19 cellular contexts compared by ENCODE assay signal in the genomic region with DNA sequence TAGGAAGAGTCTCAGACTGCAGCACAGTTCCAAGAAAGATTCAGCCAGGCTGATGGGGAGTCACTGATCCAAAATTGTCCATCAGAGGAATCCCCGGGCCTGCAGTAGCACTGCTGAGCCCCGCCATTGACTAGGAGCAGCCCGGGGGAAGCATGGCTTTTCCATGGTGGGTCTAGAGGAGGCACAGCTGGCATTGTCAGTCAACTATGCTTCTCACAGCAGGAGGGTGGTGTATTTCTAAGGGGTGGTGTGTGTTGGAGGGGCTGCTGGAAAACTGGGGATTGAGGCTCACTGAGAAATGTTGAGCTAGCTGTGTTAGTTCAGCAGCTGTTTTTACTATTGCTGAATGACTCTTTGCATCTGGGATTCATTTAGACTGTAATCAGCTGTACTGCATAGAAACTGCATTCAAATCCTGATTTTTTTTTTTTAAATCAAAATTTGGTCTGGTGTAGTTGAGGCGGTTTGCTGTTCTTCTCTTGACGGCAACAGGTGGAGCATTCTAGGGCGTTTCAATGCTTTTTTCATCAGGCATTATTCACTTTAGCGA. TPM values are rescaled to one million over a fixed set of nuclear protein-coding genes. Genes with fewer than 3 reads are reported as not detected.
A peak's percentile ranks its signal among the peaks of the same experiment; 100 is the strongest.
DNase-seq lines count a peak whose midpoint lies in the region; ATAC-seq and TF ChIP-seq lines count a peak whose summit lies in the region.
"Had no signal": no experiment of that assay in that cellular context is flagged by ENCODE, and none has a peak within 500 bp of the region (broad histone marks: within the 10 kb centered on the region; RNA-seq: fewer than 3 reads in every experiment).

No MANE protein-coding gene starts in this region.

- H3K9me2 ChIP-seq in SK-N-SH = no peaks in the 10 kb centered on the region
- no peaks in the 10 kb centered on the region for H3K9me2 ChIP-seq in hepatocyte (replicated peaks; ENCODE audit: insufficient read depth)

- peaks cover 47% of the 10 kb centered on the region for H3K4me1 Mint-ChIP-seq in type B pancreatic cell (ENCODE audit: unreplicated experiment)

- H3K9me3 Mint-ChIP-seq in type B pancreatic cell = peaks cover 4% of the 10 kb centered on the region

- ATAC-seq in SK-N-SH treated with all-trans-retinoic acid at 6 μM for 48 hours = no peak
- ATAC-seq: Panc1, Right ventricle myocardium inferior had no signal

- H4K20me1 ChIP-seq in SK-N-SH (ENCODE audit: insufficient read depth) (no peaks in the 10 kb centered on the region), hepatocyte (ENCODE audit: insufficient read depth, poor library complexity, severe bottlenecking) (peaks cover 7% of the 10 kb centered on the region)

- H3K9ac ChIP-seq in SK-N-SH = no peak overlapping the region
- H3K9ac ChIP-seq in SK-N-MC (ENCODE audit: insufficient read length) = no peak overlapping the region

- POLR2A ChIA-PET in SK-N-SH (lab: Yijun Ruan, JAX) = interaction anchor here (0.6 kb wide), 1 partner anchor 103 kb away, joined by 4 read pairs; no protein-coding TSS in a partner anchor

- no peak overlapping the region for H3K4me3 ChIP-seq in SK-N-SH (ENCODE audit: low read depth in 2 of 2, low read length in 1 of 2)
- H3K4me3 ChIP-seq in SK-N-MC = 0 out of 2 replicates have a peak overlapping the region, but pooled peaks have one; percentile 7
- H3K4me3 ChIP-seq in hepatocyte = no peak overlapping the region
- no peak overlapping the region for H3K4me3 ChIP-seq in brain microvascular endothelial cell (ENCODE audit: low read depth, low read length)
- H3K4me3 ChIP-seq: MG63 had no signal

- no peak overlapping the region; a peak in 1 of 4 replicates for H3K27ac ChIP-seq in SK-N-SH (ENCODE audit: low read depth in 2 of 2, low read length in 1 of 2)
- peak overlapping the region; percentile 96; the same call in 1 of the 2 replicates for H3K27ac ChIP-seq in SK-N-MC
- peak overlapping the region; percentile 52 for H3K27ac ChIP-seq in hepatocyte
- H3K27ac ChIP-seq in brain microvascular endothelial cell = no peak overlapping the region
- H3K27ac ChIP-seq: 22Rv1, C4-2B had no signal

- H3K4me1 ChIP-seq in SK-N-SH (ENCODE audit: control insufficient read depth in 1 of 2, insufficient read depth in 2 of 2, low read depth in 1 of 2, low read length in 1 of 2) (peaks cover 16 to 22% of the 10 kb centered on the region in 2 experiments; a peak in 3 of 4 replicates), hepatocyte (ENCODE audit: insufficient read depth) (peaks cover 18% of the 10 kb centered on the region)

- H3K27me3 Mint-ChIP-seq in type B pancreatic cell = no peaks in the 10 kb centered on the region

- peaks cover 0 to 18% of the 10 kb centered on the region in 2 experiments for H3K36me3 ChIP-seq in SK-N-SH (replicated peaks in 1 of 2; ENCODE audit: control insufficient read depth in 1 of 2, insufficient read depth in 2 of 2, low read length in 1 of 2)
- H3K36me3 ChIP-seq in SK-N-MC (ENCODE audit: insufficient read depth, low read length) = peaks cover 35% of the 10 kb centered on the region
- no peaks in the 10 kb centered on the region for H3K36me3 ChIP-seq in hepatocyte (replicated peaks; ENCODE audit: insufficient read depth, low read depth)
- peaks cover 2% of the 10 kb centered on the region for H3K36me3 ChIP-seq in brain microvascular endothelial cell (replicated peaks)

- TF ChIP-seq CTCF in SK-N-SH (IDR thresholded peaks at IDR 0.05) = no peak
- no peak for TF ChIP-seq CTCF in hepatocyte (IDR thresholded peaks at IDR 0.05; ENCODE audit: poor library complexity)
- no peak for TF ChIP-seq CTCF in type B pancreatic cell (conservative IDR thresholded peaks at IDR 0.05)
- no peak for TF ChIP-seq CTCF in brain microvascular endothelial cell (IDR thresholded peaks at IDR 0.05; ENCODE audit: low read depth, low read length, missing control alignments)

- H3K36me3 Mint-ChIP-seq in type B pancreatic cell = peaks cover 41% of the 10 kb centered on the region

- H3K27ac Mint-ChIP-seq in type B pancreatic cell = peak overlapping the region; percentile 57

- no peak for TF ChIP-seq RAD21 in SK-N-SH (IDR thresholded peaks at IDR 0.05; ENCODE audit: low read length)

- CTCF ChIA-PET in SK-N-SH (lab: Yijun Ruan, JAX) = interaction anchor here (0.7 to 0.9 kb wide), 2 partner anchors 10 to 28 kb away, joined by 3 to 5 read pairs; no protein-coding TSS in a partner anchor

- no peak overlapping the region for H2AFZ ChIP-seq in SK-N-SH (ENCODE audit: low read depth)
- H2AFZ ChIP-seq in hepatocyte = no peak overlapping the region

- TF ChIP-seq EP300 in SK-N-SH (IDR thresholded peaks at IDR 0.05; ENCODE audit: borderline replicate concordance in 1 of 2, low read depth in 1 of 2, low read length in 1 of 2) = no peak

- no peaks in the 10 kb centered on the region for H3K9me3 ChIP-seq in SK-N-SH
- H3K9me3 ChIP-seq in SK-N-MC (ENCODE audit: low read depth, low read length) = no peaks in the 10 kb centered on the region
- no peaks in the 10 kb centered on the region for H3K9me3 ChIP-seq in hepatocyte (ENCODE audit: low read depth)
- H3K9me3 ChIP-seq: MG63 had no signal

- H3K79me2 ChIP-seq in SK-N-SH (ENCODE audit: insufficient read depth) (peaks cover 97% of the 10 kb centered on the region), hepatocyte (peaks cover 64% of the 10 kb centered on the region)

- H3K4me2 ChIP-seq in SK-N-SH (no peak overlapping the region), hepatocyte (peak overlapping the region; percentile 24)

- in situ Hi-C loops in brain microvascular endothelial cell (cut with HindIII; ENCODE audit: low pct_ligation_motif_present, low sequenced_read_pairs) = no loop called here

- H3K27me3 ChIP-seq in SK-N-SH (ENCODE audit: insufficient read depth) = no peaks in the 10 kb centered on the region
- H3K27me3 ChIP-seq in hepatocyte = no peaks in the 10 kb centered on the region
- no peaks in the 10 kb centered on the region for H3K27me3 ChIP-seq in brain microvascular endothelial cell (replicated peaks)
- H3K27me3 ChIP-seq: MG63 had no signal

- no peak overlapping the region for H3K4me3 Mint-ChIP-seq in type B pancreatic cell

- peak; percentile 34 for DNase-seq in SK-N-SH
- DNase-seq in SK-N-MC (ENCODE audit: low read depth, low spot score) = no peak
- no peak for DNase-seq in hepatocyte (ENCODE audit: low spot score)
- no peak for DNase-seq in type B pancreatic cell (ENCODE audit: extremely low spot score, unreplicated experiment)
- DNase-seq in SW480 (ENCODE audit: low spot score) = no peak
- DNase-seq in kidney tubule cell (ENCODE audit: low spot score) = no peak
- no peak for DNase-seq in brain microvascular endothelial cell
- DNase-seq: DMS79, KG1, MG63, NCI-H1105, NCI-H1694 treated with DMSO at 0.1 percent for 48 hours, NCI-H446 treated with DMSO at 0.1 percent for 48 hours, NCI-H774 had no signal

- no peaks in the 10 kb centered on the region for H3F3A ChIP-seq in SK-N-SH (replicated peaks; ENCODE audit: insufficient read depth)

- WGBS in SK-N-SH (ENCODE audit: low lambda C conversion rate) = 96% methylated on average over 6 of the region's 7 CpGs
- WGBS in hepatocyte (ENCODE audit: low lambda C conversion rate, missing lambda C conversion rate) = 96% methylated on average over 7 of the region's 7 CpGs

TF ChIP-seq in SK-N-SH, 30 proteins besides CTCF, POLR2A, EP300 and RAD21:
- TF ChIP-seq TCF12 (IDR thresholded peaks at IDR 0.05) (no peak), CHD2 (IDR thresholded peaks at IDR 0.05; ENCODE audit: low read length, partially characterized antibody) (peak; percentile 25), GATA2 (CRISPR knock-in tag; IDR thresholded peaks at IDR 0.05) (no peak), RCOR1 (IDR thresholded peaks at IDR 0.05; ENCODE audit: low read length) (0 out of 2 replicates have a peak, but pooled peaks have one; percentile 18)

TF ChIP-seq in SK-N-SH treated with all-trans-retinoic acid at 6 μM for 48 hours, 23 proteins besides CTCF, POLR2A, EP300 and RAD21 (continues in another document):
- TF ChIP-seq, protein P1, sequence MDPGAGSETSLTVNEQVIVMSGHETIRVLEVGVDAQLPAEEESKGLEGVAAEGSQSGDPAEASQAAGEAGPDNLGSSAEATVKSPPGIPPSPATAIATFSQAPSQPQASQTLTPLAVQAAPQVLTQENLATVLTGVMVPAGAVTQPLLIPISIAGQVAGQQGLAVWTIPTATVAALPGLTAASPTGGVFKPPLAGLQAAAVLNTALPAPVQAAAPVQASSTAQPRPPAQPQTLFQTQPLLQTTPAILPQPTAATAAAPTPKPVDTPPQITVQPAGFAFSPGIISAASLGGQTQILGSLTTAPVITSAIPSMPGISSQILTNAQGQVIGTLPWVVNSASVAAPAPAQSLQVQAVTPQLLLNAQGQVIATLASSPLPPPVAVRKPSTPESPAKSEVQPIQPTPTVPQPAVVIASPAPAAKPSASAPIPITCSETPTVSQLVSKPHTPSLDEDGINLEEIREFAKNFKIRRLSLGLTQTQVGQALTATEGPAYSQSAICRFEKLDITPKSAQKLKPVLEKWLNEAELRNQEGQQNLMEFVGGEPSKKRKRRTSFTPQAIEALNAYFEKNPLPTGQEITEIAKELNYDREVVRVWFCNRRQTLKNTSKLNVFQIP (CRISPR knock-in tag; IDR thresholded peaks at IDR 0.05; ENCODE audit: borderline replicate concordance, low read depth) = no peak
- TF ChIP-seq ZFP30 (CRISPR knock-in tag; IDR thresholded peaks at IDR 0.05) (no peak), ZNF8 (CRISPR knock-in tag; IDR thresholded peaks at IDR 0.05) (no peak), ARNTL (CRISPR knock-in tag; IDR thresholded peaks at IDR 0.05; ENCODE audit: borderline replicate concordance, low read depth) (no peak), BACH2 (CRISPR knock-in tag; IDR thresholded peaks at IDR 0.05; ENCODE audit: borderline replicate concordance) (no peak)
- TF ChIP-seq, protein P2, sequence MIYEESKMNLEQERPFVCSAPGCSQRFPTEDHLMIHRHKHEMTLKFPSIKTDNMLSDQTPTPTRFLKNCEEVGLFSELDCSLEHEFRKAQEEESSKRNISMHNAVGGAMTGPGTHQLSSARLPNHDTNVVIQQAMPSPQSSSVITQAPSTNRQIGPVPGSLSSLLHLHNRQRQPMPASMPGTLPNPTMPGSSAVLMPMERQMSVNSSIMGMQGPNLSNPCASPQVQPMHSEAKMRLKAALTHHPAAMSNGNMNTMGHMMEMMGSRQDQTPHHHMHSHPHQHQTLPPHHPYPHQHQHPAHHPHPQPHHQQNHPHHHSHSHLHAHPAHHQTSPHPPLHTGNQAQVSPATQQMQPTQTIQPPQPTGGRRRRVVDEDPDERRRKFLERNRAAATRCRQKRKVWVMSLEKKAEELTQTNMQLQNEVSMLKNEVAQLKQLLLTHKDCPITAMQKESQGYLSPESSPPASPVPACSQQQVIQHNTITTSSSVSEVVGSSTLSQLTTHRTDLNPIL (CRISPR knock-in tag; IDR thresholded peaks at IDR 0.05; ENCODE audit: low read depth) = no peak

RNA-seq across cellular contexts. Expression of a gene that starts 5.6 kb away (rescaled TPM):
- polyA plus RNA-seq in SK-N-SH (2012; rRNA removed) (35.8 and 42.7 TPM in 2 replicates), hepatocyte (9.6 and 14.5 TPM in 2 replicates)
- 40.8 and 52.9 TPM in 2 replicates for polyA plus RNA-seq in SK-N-SH (2012; cell fraction: cytosol; rRNA removed)
- 32.8 and 39.3 TPM in 2 replicates for polyA plus RNA-seq in SK-N-SH (2012; cell fraction: nucleus; rRNA removed)
- total RNA-seq in hepatocyte (13.9 and 17.2 TPM in 2 replicates), type B pancreatic cell (ENCODE audit: low replicate concordance) (26.3 and 34.7 TPM in 2 replicates)

Comparison
In these comparisons a context has a peak if more than half of its experiments do, and no peak if none do; other contexts are left out.
1. H3K27ac ChIP-seq: peak in SK-N-MC (single experiment) and hepatocyte (single experiment); none in SK-N-SH (0 of 2) and brain microvascular endothelial cell (single experiment).